ENCODE assay signal across 9 cellular contexts in genomic region chr16:53912155-53912554, GRCh38.
A peak's percentile ranks its signal among the peaks of the same experiment; 100 is the strongest.
DNase-seq lines count a peak whose midpoint lies in the region; ATAC-seq and TF ChIP-seq lines count a peak whose summit lies in the region.
"Had no signal": no experiment of that assay in that cellular context is flagged by ENCODE, and none has a peak within 500 bp of the region (broad histone marks: within the 10 kb centered on the region; RNA-seq: fewer than 3 reads in every experiment).

No MANE protein-coding gene starts in this region.

- no peaks in the 10 kb centered on the region for H3K36me3 ChIP-seq in uterus

- TF ChIP-seq POLR2A in uterus (IDR thresholded peaks at IDR 0.05): no peak

- H3K9me3 ChIP-seq in uterus: no peaks in the 10 kb centered on the region

- no peaks in the 10 kb centered on the region for H3K27me3 ChIP-seq in uterus

- H3K4me1 ChIP-seq in uterus: no peaks in the 10 kb centered on the region

- no peak overlapping the region for H3K4me3 ChIP-seq in epithelial cell of esophagus (ENCODE audit: low read length)
- no peak overlapping the region for H3K4me3 ChIP-seq in uterus

- no peak overlapping the region for H3K27ac ChIP-seq in uterus
- no peak overlapping the region for H3K27ac ChIP-seq in substantia nigra (ENCODE audit: low read depth, low read length, poor library complexity, severe bottlenecking)

- DNase-seq in CD1c-positive myeloid dendritic cell (ENCODE audit: extremely low spot score) (peak; percentile 7), SW480 (ENCODE audit: low spot score) (peak; percentile 23), epithelial cell of esophagus (ENCODE audit: low read depth) (peak; percentile 82), uterus (no peak), substantia nigra (lab: John Stamatoyannopoulos, UW) (no peak), GM19240 (ENCODE audit: insufficient read length, low spot score) (no peak)

- ATAC-seq in GM19351 (IDR thresholded peaks at IDR 0.05; ENCODE audit: unreplicated experiment): peak; percentile 79
- no peak for ATAC-seq in HG03095 (IDR thresholded peaks at IDR 0.05; ENCODE audit: unreplicated experiment)
- ATAC-seq: HCT116 had no signal

- TF ChIP-seq CTCF in epithelial cell of esophagus (IDR thresholded peaks at IDR 0.05; ENCODE audit: insufficient read depth, low read depth, low read length, missing control alignments): no peak
- TF ChIP-seq CTCF in uterus (IDR thresholded peaks at IDR 0.05): no peak

- intact Hi-C loops in uterus (cut with DNase I; ENCODE audit: low total_unique reads): no loop called here

Comparison
In these comparisons a context has a peak if more than half of its experiments do, and no peak if none do; other contexts are left out.
1. DNase-seq: peak in CD1c-positive myeloid dendritic cell (single experiment), SW480 (single experiment) and epithelial cell of esophagus (single experiment); none in uterus (0 of 2), substantia nigra (0 of 49) and GM19240 (single experiment).